Comparison of ENCODE assay signal across 8 cellular contexts in the genomic region with DNA sequence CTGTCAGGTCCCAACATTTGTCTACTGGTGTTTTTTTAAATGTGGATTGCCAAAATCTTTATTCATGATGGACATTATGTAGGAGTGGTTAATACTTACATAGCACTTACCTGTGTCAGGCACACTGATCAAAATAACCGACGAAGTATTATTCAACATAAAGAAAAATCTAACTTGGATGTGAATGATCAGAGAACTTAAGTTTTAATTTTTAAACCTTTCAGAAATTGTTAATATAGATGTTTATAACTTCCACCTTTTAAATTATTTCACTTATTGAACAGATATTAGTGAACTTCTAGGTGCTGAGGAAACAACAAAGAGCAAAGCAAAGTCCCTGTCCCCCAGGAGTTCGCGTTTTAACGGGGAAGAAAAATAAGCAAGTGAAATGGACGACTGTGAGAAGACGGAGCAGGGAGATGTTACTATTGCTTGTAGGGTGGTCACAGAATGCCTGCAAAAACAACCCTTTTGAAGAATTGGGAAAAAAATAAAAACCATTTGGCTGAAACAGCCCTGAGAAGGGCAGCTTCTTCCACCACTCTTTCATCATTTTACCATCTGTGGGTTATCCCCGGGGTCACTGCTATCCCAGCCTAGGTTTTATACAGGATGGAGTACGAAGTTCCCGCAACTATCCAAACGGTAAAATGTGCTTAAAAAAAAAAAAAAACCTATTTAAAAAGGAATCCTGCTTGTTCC. TPM values are rescaled to one million over a fixed set of nuclear protein-coding genes. Genes with fewer than 3 reads are reported as not detected.
A peak's percentile ranks its signal among the peaks of the same experiment; 100 is the strongest.
DNase-seq lines count a peak whose midpoint lies in the region; ATAC-seq and TF ChIP-seq lines count a peak whose summit lies in the region.

No MANE protein-coding gene starts in this region.

- peak overlapping the region; percentile 77 for H3K4me3 ChIP-seq in colonic mucosa
- H3K4me3 ChIP-seq in mucosa of rectum (ENCODE audit: low read length in 2 of 2): peak overlapping the region; percentile 69 to 86

- H3K9me3 ChIP-seq in colonic mucosa: no peaks in the 10 kb centered on the region
- no peaks in the 10 kb centered on the region for H3K9me3 ChIP-seq in mucosa of rectum (ENCODE audit: control insufficient read depth in 2 of 2, low read length in 2 of 2)

- H3K27ac ChIP-seq in colonic mucosa (peak overlapping the region; percentile 46), mucosa of rectum (ENCODE audit: low read depth in 2 of 2, low read length in 2 of 2) (peak overlapping the region; percentile 62 to 71)

- no peaks in the 10 kb centered on the region for H3K36me3 ChIP-seq in colonic mucosa
- no peaks in the 10 kb centered on the region for H3K36me3 ChIP-seq in mucosa of rectum (ENCODE audit: control insufficient read depth in 2 of 2, insufficient read depth in 2 of 2, low read length in 2 of 2)

- peak; percentile 29 for ATAC-seq in GM18517 (IDR thresholded peaks at IDR 0.05; ENCODE audit: unreplicated experiment)

- peaks cover 3% of the 10 kb centered on the region for H3K4me1 ChIP-seq in colonic mucosa
- H3K4me1 ChIP-seq in mucosa of rectum (ENCODE audit: control insufficient read depth in 2 of 2, insufficient read depth in 2 of 2, low read length in 2 of 2): peaks cover 8 to 9% of the 10 kb centered on the region in 2 donors

- intact Hi-C loops in colonic mucosa (cut with DNase I): loop anchor here (10.0 kb wide), 1 partner anchor 112 kb away; no protein-coding TSS in a partner anchor

- no peaks in the 10 kb centered on the region for H3K27me3 ChIP-seq in colonic mucosa
- H3K27me3 ChIP-seq in mucosa of rectum (ENCODE audit: control insufficient read depth in 2 of 2, insufficient read depth in 2 of 2, low read length in 2 of 2): no peaks in the 10 kb centered on the region

- H3K9ac ChIP-seq in colonic mucosa (ENCODE audit: low read depth in 2 of 2, low read length in 2 of 2): peak overlapping the region; percentile 64 to 72
- peak overlapping the region; percentile 80 to 85 for H3K9ac ChIP-seq in mucosa of rectum (ENCODE audit: low read depth in 1 of 2, low read length in 2 of 2)

- peak; percentile 25 to 46 for DNase-seq in Kasumi-1 (lab: John Stamatoyannopoulos, UW)
- DNase-seq in colonic mucosa: no peak
- DNase-seq in GM19238 (ENCODE audit: insufficient read length, low spot score): no peak
- DNase-seq in KBM-7: no peak
- no peak for DNase-seq in effector CD4-positive, alpha-beta T cell
- no peak for DNase-seq in HuH-7 (ENCODE audit: low spot score)

- in situ Hi-C loops in KBM-7 (cut with MboI; ENCODE audit: low pct_unique_long_range_greater_than_20kb, low sequenced_read_pairs): no loop called here

- no peak for TF ChIP-seq CTCF in colonic mucosa (IDR thresholded peaks at IDR 0.05)

RNA-seq across cellular contexts. Expression of a gene that starts 0.9 kb away (rescaled TPM):
- total RNA-seq in colonic mucosa: 1 to 10 TPM; 5.0 to 8.9 TPM

Comparison
In these comparisons a context has a peak if more than half of its experiments do, and no peak if none do; other contexts are left out.
1. DNase-seq: peak in Kasumi-1 (2 of 2); none in colonic mucosa (single experiment), GM19238 (single experiment), KBM-7 (single experiment), effector CD4-positive, alpha-beta T cell (single experiment) and HuH-7 (single experiment).